Comparison of ENCODE assay signal across 1 cellular context in the genomic region with DNA sequence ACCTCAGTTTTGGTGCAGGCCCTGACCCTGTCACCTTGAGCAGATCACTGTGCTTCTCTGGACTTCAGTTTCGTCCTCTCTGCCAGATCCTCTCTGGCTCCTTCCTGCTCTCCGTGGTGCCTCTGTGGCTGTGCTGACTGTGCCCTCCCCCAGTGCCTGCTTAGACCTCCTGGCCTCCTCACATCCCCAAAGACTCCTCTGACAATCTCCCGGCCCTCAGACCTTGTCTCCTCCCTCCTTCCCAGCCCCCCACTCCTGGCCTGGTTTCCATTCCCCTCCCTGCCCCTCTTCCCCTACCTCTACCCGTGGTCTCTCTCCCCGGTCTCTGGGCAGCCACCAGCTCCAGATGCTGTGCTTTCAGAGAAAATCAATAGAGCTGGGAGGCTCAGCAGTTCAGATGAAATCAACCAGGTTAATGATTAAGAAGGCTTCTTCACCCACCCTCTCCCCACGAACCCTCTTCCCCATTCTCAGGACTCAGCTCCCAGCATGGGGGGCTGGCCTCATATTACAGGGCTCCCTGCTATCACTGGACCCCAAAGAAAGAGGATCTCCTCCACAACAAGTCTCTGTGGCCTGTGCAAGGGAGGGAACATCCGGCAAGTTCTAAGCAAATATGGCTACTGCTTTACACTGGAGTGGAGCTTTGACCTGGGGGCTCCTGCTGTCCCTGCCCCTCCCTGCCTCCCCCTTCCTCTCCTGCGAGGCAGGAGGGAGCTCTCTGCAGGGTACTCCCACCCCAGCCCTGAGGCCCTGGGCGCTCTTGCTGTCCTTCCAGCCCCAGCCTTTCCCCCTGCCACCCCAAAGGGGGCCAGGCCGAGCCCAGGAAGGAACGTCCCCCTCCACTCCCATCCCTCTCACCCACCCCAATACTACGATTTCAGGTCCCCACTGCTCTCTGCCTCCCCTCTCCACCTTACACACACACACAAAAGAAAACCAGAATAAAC.
TF ChIP-seq lines count a peak whose summit lies in the region.

No MANE protein-coding gene starts in this region.

TF ChIP-seq in HepG2, 621 proteins besides CTCF, POLR2A, EP300 and RAD21 (continued from another document and continues in another):
- no peak for TF ChIP-seq EHMT2 (IDR thresholded peaks at IDR 0.05; ENCODE audit: borderline replicate concordance, low read depth, low read length)
- no peak for TF ChIP-seq NCOA5 (CRISPR knock-in tag; IDR thresholded peaks at IDR 0.05)
- TF ChIP-seq MIER3 (CRISPR knock-in tag; IDR thresholded peaks at IDR 0.05; ENCODE audit: borderline replicate concordance) = no peak
- TF ChIP-seq ZNF878 (CRISPR knock-in tag; IDR thresholded peaks at IDR 0.05) = no peak
- TF ChIP-seq, protein P1, sequence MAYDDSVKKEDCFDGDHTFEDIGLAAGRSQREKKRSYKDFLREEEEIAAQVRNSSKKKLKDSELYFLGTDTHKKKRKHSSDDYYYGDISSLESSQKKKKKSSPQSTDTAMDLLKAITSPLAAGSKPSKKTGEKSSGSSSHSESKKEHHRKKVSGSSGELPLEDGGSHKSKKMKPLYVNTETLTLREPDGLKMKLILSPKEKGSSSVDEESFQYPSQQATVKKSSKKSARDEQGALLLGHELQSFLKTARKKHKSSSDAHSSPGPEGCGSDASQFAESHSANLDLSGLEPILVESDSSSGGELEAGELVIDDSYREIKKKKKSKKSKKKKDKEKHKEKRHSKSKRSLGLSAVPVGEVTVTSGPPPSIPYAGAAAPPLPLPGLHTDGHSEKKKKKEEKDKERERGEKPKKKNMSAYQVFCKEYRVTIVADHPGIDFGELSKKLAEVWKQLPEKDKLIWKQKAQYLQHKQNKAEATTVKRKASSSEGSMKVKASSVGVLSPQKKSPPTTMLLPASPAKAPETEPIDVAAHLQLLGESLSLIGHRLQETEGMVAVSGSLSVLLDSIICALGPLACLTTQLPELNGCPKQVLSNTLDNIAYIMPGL (CRISPR knock-in tag; IDR thresholded peaks at IDR 0.05; ENCODE audit: borderline replicate concordance in 1 of 2, low read depth in 1 of 2) = peak; percentile 27 to 51; a peak in 2 of 4 replicates
- no peak for TF ChIP-seq MZF1 (CRISPR knock-in tag; IDR thresholded peaks at IDR 0.05; ENCODE audit: borderline replicate concordance)
- no peak for TF ChIP-seq ZNF224 (CRISPR knock-in tag; IDR thresholded peaks at IDR 0.05)
- no peak; the same call in 1 of the 2 replicates for TF ChIP-seq ZNF543 (CRISPR knock-in tag; IDR thresholded peaks at IDR 0.05)
- TF ChIP-seq ZNF549 (CRISPR knock-in tag; IDR thresholded peaks at IDR 0.05) = no peak
- TF ChIP-seq, protein P2, sequence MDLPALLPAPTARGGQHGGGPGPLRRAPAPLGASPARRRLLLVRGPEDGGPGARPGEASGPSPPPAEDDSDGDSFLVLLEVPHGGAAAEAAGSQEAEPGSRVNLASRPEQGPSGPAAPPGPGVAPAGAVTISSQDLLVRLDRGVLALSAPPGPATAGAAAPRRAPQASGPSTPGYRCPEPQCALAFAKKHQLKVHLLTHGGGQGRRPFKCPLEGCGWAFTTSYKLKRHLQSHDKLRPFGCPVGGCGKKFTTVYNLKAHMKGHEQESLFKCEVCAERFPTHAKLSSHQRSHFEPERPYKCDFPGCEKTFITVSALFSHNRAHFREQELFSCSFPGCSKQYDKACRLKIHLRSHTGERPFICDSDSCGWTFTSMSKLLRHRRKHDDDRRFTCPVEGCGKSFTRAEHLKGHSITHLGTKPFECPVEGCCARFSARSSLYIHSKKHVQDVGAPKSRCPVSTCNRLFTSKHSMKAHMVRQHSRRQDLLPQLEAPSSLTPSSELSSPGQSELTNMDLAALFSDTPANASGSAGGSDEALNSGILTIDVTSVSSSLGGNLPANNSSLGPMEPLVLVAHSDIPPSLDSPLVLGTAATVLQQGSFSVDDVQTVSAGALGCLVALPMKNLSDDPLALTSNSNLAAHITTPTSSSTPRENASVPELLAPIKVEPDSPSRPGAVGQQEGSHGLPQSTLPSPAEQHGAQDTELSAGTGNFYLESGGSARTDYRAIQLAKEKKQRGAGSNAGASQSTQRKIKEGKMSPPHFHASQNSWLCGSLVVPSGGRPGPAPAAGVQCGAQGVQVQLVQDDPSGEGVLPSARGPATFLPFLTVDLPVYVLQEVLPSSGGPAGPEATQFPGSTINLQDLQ (CRISPR knock-in tag; IDR thresholded peaks at IDR 0.05) = no peak
- no peak for TF ChIP-seq HCFC1 (IDR thresholded peaks at IDR 0.05; ENCODE audit: low read depth, low read length)
- no peak for TF ChIP-seq KDM5B (CRISPR knock-in tag; IDR thresholded peaks at IDR 0.05; ENCODE audit: borderline replicate concordance)
- TF ChIP-seq ZNF7 (CRISPR knock-in tag; IDR thresholded peaks at IDR 0.05) = no peak
- TF ChIP-seq ESRRA (CRISPR knock-in tag; IDR thresholded peaks at IDR 0.05; ENCODE audit: low read depth) = peak; percentile 72
- TF ChIP-seq, protein P3, sequence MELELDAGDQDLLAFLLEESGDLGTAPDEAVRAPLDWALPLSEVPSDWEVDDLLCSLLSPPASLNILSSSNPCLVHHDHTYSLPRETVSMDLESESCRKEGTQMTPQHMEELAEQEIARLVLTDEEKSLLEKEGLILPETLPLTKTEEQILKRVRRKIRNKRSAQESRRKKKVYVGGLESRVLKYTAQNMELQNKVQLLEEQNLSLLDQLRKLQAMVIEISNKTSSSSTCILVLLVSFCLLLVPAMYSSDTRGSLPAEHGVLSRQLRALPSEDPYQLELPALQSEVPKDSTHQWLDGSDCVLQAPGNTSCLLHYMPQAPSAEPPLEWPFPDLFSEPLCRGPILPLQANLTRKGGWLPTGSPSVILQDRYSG (CRISPR knock-in tag; IDR thresholded peaks at IDR 0.05) = no peak
- no peak for TF ChIP-seq PAWR (CRISPR knock-in tag; IDR thresholded peaks at IDR 0.05; ENCODE audit: borderline replicate concordance)
- no peak for TF ChIP-seq ZMAT3 (CRISPR knock-in tag; conservative IDR thresholded peaks at IDR 0.05)
- no peak for TF ChIP-seq ZNF552 (CRISPR knock-in tag; IDR thresholded peaks at IDR 0.05; ENCODE audit: borderline replicate concordance)
- no peak for TF ChIP-seq CENPT (CRISPR knock-in tag; IDR thresholded peaks at IDR 0.05; ENCODE audit: low read depth)
- peak; percentile 77 for TF ChIP-seq POLR2G (IDR thresholded peaks at IDR 0.05; ENCODE audit: low read depth, low read length)
- TF ChIP-seq ZNF383 (CRISPR knock-in tag; IDR thresholded peaks at IDR 0.05; ENCODE audit: borderline replicate concordance) = no peak
- no peak; the same call in 1 of the 2 replicates for TF ChIP-seq ZNF547 (CRISPR knock-in tag; IDR thresholded peaks at IDR 0.05)
- TF ChIP-seq, protein P4, sequence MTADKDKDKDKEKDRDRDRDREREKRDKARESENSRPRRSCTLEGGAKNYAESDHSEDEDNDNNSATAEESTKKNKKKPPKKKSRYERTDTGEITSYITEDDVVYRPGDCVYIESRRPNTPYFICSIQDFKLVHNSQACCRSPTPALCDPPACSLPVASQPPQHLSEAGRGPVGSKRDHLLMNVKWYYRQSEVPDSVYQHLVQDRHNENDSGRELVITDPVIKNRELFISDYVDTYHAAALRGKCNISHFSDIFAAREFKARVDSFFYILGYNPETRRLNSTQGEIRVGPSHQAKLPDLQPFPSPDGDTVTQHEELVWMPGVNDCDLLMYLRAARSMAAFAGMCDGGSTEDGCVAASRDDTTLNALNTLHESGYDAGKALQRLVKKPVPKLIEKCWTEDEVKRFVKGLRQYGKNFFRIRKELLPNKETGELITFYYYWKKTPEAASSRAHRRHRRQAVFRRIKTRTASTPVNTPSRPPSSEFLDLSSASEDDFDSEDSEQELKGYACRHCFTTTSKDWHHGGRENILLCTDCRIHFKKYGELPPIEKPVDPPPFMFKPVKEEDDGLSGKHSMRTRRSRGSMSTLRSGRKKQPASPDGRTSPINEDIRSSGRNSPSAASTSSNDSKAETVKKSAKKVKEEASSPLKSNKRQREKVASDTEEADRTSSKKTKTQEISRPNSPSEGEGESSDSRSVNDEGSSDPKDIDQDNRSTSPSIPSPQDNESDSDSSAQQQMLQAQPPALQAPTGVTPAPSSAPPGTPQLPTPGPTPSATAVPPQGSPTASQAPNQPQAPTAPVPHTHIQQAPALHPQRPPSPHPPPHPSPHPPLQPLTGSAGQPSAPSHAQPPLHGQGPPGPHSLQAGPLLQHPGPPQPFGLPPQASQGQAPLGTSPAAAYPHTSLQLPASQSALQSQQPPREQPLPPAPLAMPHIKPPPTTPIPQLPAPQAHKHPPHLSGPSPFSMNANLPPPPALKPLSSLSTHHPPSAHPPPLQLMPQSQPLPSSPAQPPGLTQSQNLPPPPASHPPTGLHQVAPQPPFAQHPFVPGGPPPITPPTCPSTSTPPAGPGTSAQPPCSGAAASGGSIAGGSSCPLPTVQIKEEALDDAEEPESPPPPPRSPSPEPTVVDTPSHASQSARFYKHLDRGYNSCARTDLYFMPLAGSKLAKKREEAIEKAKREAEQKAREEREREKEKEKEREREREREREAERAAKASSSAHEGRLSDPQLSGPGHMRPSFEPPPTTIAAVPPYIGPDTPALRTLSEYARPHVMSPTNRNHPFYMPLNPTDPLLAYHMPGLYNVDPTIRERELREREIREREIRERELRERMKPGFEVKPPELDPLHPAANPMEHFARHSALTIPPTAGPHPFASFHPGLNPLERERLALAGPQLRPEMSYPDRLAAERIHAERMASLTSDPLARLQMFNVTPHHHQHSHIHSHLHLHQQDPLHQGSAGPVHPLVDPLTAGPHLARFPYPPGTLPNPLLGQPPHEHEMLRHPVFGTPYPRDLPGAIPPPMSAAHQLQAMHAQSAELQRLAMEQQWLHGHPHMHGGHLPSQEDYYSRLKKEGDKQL (CRISPR knock-in tag; IDR thresholded peaks at IDR 0.05; ENCODE audit: low read depth) = no peak
- TF ChIP-seq ZNF264 (CRISPR knock-in tag; IDR thresholded peaks at IDR 0.05) = peak; percentile 67
- peak; percentile 55 for TF ChIP-seq ETV5 (CRISPR knock-in tag; IDR thresholded peaks at IDR 0.05; ENCODE audit: borderline replicate concordance)
- TF ChIP-seq ZNF234 (CRISPR knock-in tag; conservative IDR thresholded peaks at IDR 0.05) = no peak
- peak; percentile 74; the same call in 1 of the 2 replicates for TF ChIP-seq NCOR1 (IDR thresholded peaks at IDR 0.05; ENCODE audit: borderline replicate concordance, low read length)
- no peak for TF ChIP-seq ELF1 (CRISPR knock-in tag; IDR thresholded peaks at IDR 0.05)
- 0 out of 2 replicates have a peak, but pooled peaks have one; percentile 60 for TF ChIP-seq KLF12 (CRISPR knock-in tag; IDR thresholded peaks at IDR 0.05; ENCODE audit: borderline replicate concordance)
- TF ChIP-seq FOXA1 (IDR thresholded peaks at IDR 0.05) = no peak
- TF ChIP-seq FOXA1 (CRISPR knock-in tag; IDR thresholded peaks at IDR 0.05) = no peak; the same call in 1 of the 2 replicates
- TF ChIP-seq, protein P5, sequence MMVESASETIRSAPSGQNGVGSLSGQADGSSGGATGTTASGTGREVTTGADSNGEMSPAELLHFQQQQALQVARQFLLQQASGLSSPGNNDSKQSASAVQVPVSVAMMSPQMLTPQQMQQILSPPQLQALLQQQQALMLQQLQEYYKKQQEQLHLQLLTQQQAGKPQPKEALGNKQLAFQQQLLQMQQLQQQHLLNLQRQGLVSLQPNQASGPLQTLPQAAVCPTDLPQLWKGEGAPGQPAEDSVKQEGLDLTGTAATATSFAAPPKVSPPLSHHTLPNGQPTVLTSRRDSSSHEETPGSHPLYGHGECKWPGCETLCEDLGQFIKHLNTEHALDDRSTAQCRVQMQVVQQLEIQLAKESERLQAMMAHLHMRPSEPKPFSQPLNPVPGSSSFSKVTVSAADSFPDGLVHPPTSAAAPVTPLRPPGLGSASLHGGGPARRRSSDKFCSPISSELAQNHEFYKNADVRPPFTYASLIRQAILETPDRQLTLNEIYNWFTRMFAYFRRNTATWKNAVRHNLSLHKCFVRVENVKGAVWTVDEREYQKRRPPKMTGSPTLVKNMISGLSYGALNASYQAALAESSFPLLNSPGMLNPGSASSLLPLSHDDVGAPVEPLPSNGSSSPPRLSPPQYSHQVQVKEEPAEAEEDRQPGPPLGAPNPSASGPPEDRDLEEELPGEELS (CRISPR knock-in tag; IDR thresholded peaks at IDR 0.05) = peak; percentile 55
- peak; percentile 52 for TF ChIP-seq MED8 (CRISPR knock-in tag; IDR thresholded peaks at IDR 0.05; ENCODE audit: insufficient replicate concordance)
- no peak; the same call in 1 of the 2 replicates for TF ChIP-seq SRY (CRISPR knock-in tag; IDR thresholded peaks at IDR 0.05)
- TF ChIP-seq, protein P6, sequence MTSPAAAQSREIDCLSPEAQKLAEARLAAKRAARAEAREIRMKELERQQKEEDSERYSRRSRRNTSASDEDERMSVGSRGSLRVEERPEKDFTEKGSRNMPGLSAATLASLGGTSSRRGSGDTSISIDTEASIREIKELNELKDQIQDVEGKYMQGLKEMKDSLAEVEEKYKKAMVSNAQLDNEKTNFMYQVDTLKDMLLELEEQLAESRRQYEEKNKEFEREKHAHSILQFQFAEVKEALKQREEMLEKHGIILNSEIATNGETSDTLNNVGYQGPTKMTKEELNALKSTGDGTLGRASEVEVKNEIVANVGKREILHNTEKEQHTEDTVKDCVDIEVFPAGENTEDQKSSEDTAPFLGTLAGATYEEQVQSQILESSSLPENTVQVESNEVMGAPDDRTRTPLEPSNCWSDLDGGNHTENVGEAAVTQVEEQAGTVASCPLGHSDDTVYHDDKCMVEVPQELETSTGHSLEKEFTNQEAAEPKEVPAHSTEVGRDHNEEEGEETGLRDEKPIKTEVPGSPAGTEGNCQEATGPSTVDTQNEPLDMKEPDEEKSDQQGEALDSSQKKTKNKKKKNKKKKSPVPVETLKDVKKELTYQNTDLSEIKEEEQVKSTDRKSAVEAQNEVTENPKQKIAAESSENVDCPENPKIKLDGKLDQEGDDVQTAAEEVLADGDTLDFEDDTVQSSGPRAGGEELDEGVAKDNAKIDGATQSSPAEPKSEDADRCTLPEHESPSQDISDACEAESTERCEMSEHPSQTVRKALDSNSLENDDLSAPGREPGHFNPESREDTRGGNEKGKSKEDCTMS (CRISPR knock-in tag; conservative IDR thresholded peaks at IDR 0.05) = no peak
- TF ChIP-seq, protein P7, sequence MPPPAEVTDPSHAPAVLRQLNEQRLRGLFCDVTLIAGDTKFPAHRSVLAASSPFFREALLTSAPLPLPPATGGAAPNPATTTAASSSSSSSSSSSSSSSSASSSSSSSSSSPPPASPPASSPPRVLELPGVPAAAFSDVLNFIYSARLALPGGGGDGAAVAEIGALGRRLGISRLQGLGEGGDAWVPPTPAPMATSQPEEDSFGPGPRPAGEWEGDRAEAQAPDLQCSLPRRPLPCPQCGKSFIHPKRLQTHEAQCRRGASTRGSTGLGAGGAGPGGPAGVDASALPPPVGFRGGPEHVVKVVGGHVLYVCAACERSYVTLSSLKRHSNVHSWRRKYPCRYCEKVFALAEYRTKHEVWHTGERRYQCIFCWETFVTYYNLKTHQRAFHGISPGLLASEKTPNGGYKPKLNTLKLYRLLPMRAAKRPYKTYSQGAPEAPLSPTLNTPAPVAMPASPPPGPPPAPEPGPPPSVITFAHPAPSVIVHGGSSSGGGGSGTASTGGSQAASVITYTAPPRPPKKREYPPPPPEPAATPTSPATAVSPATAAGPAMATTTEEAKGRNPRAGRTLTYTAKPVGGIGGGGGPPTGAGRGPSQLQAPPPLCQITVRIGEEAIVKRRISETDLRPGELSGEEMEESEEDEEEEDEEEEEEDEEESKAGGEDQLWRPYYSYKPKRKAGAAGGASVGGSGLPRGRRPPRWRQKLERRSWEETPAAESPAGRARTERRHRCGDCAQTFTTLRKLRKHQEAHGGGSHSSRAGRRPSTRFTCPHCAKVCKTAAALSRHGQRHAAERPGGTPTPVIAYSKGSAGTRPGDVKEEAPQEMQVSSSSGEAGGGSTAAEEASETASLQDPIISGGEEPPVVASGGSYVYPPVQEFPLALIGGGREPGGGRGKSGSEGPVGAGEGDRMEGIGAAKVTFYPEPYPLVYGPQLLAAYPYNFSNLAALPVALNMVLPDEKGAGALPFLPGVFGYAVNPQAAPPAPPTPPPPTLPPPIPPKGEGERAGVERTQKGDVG (CRISPR knock-in tag; IDR thresholded peaks at IDR 0.05; ENCODE audit: borderline replicate concordance) = peak; percentile 16; the same call in 1 of the 2 replicates
- no peak for TF ChIP-seq RNF2 (conservative IDR thresholded peaks at IDR 0.05; ENCODE audit: low read depth)
- no peak for TF ChIP-seq WIZ (CRISPR knock-in tag; IDR thresholded peaks at IDR 0.05)
- no peak for TF ChIP-seq THYN1 (CRISPR knock-in tag; IDR thresholded peaks at IDR 0.05; ENCODE audit: borderline replicate concordance, low read depth)
- TF ChIP-seq ZNF629 (CRISPR knock-in tag; conservative IDR thresholded peaks at IDR 0.05) = no peak
